ENCODE assay signal across 23 cellular contexts in genomic region chr13:38210928-38211596, GRCh38.
"Had no signal": no experiment of that assay in that cellular context is flagged by ENCODE, and none has a peak within 500 bp of the region (broad histone marks: within the 10 kb centered on the region; RNA-seq: fewer than 3 reads in every experiment).

No MANE protein-coding gene starts in this region.

- H3K4me2 ChIP-seq: hepatocyte had no signal

- H2AFZ ChIP-seq: hepatocyte had no signal

- H3K4me3 ChIP-seq: esophagus squamous epithelium, hepatocyte, mucosa of descending colon, spleen, stomach had no signal

- DNase-seq: cerebellar nuclear complex; effector memory CD8-positive, alpha-beta T cell; esophagus squamous epithelium; foreskin keratinocyte; head of caudate nucleus; kidney glomerular epithelial cell; mucosa of descending colon; naive thymus-derived CD8-positive, alpha-beta T cell; posterior cingulate gyrus; spleen; stimulated activated CD4-positive, alpha-beta T cell treated with anti-CD3 and anti-CD28 coated beads, Interleukin-15, amount 100 ng/mL, for 24 hours; stimulated activated CD4-positive, alpha-beta T cell treated with anti-CD3 and anti-CD28 coated beads, Interleukin-2, amount 100 ng/mL, for 24 hours; stimulated activated naive CD4-positive, alpha-beta T cell; stomach; substantia nigra; trophoblast cell had no signal

- H3K4me1 ChIP-seq: esophagus squamous epithelium, foreskin keratinocyte, spleen, stomach had no signal

- H3K27me3 Mint-ChIP-seq: dendritic cell treated with granulocyte-macrophage colony-stimulating factor and Interleukin-4, amounts not matched to agents 40 ng/mL and 50 ng/mL, for 4 days; effector memory CD8-positive, alpha-beta T cell; naive thymus-derived CD8-positive, alpha-beta T cell had no signal

- H3K27ac Mint-ChIP-seq: dendritic cell treated with granulocyte-macrophage colony-stimulating factor and Interleukin-4, amounts not matched to agents 40 ng/mL and 50 ng/mL, for 4 days; effector memory CD8-positive, alpha-beta T cell; naive thymus-derived CD8-positive, alpha-beta T cell had no signal

- H3K79me2 ChIP-seq: hepatocyte had no signal

- H3K27me3 ChIP-seq: esophagus squamous epithelium, foreskin keratinocyte, hepatocyte, neutrophil, spleen, stomach had no signal

- ATAC-seq: effector memory CD8-positive, alpha-beta T cell; foreskin keratinocyte; left lobe of liver; mucosa of descending colon; naive thymus-derived CD8-positive, alpha-beta T cell; sciatic nerve had no signal

- FAIRE-seq: colon, islet of Langerhans had no signal

- H3K36me3 ChIP-seq: esophagus squamous epithelium, neutrophil, spleen, stomach had no signal

- H3K27ac ChIP-seq: esophagus squamous epithelium, foreskin keratinocyte, hepatocyte, neutrophil, spleen, stomach had no signal

- H3K4me3 Mint-ChIP-seq: dendritic cell treated with granulocyte-macrophage colony-stimulating factor and Interleukin-4, amounts not matched to agents 40 ng/mL and 50 ng/mL, for 4 days; effector memory CD8-positive, alpha-beta T cell; naive thymus-derived CD8-positive, alpha-beta T cell had no signal

- H3K4me1 Mint-ChIP-seq: naive thymus-derived CD8-positive, alpha-beta T cell had no signal

- H3K9me3 ChIP-seq: neutrophil had no signal
